ENCODE assay signal across 27 cellular contexts in genomic region chr21:26227146-26227545, GRCh38.
"Had no signal": no experiment of that assay in that cellular context is flagged by ENCODE, and none has a peak within 500 bp of the region (broad histone marks: within the 10 kb centered on the region; RNA-seq: fewer than 3 reads in every experiment).

No MANE protein-coding gene starts in this region.

- H3K4me3 ChIP-seq: esophagus squamous epithelium, heart right ventricle, lung, ovary, psoas muscle, suprapubic skin, vagina had no signal

- H3K4me1 ChIP-seq: esophagus squamous epithelium, heart right ventricle, psoas muscle, suprapubic skin, vagina had no signal

- H3K36me3 Mint-ChIP-seq: naive thymus-derived CD8-positive, alpha-beta T cell had no signal

- H3K27ac ChIP-seq: esophagus squamous epithelium, heart right ventricle, ovary, psoas muscle, suprapubic skin, vagina had no signal

- H3K4me3 Mint-ChIP-seq: effector memory CD8-positive, alpha-beta T cell; naive thymus-derived CD8-positive, alpha-beta T cell; stimulated activated naive CD8-positive, alpha-beta T cell treated with anti-CD3 and anti-CD28 coated beads, Interleukin-15, amount 100 ng/mL, for 72 hours had no signal

- H3K9me3 ChIP-seq: esophagus squamous epithelium, heart right ventricle, ovary, psoas muscle, suprapubic skin, vagina had no signal

- H3K27ac Mint-ChIP-seq: effector memory CD8-positive, alpha-beta T cell; naive thymus-derived CD8-positive, alpha-beta T cell had no signal

- DNase-seq: cortex of kidney; effector memory CD8-positive, alpha-beta T cell; erythroblast; esophagus squamous epithelium; foreskin melanocyte; glutamatergic neuron; heart right ventricle; hippocampal formation; mesenchymal stem cell; naive thymus-derived CD8-positive, alpha-beta T cell; occipital lobe; ovary; posterior cingulate gyrus; psoas muscle; right cardiac atrium; small intestine; stimulated activated CD4-positive, alpha-beta T cell treated with anti-CD3 and anti-CD28 coated beads, Interleukin-12 subunit alpha, Interleukin-12 subunit beta, amount 100 ng/mL, for 4 hours; stimulated activated CD4-positive, alpha-beta T cell treated with anti-CD3 and anti-CD28 coated beads, Interleukin-1b, Interleukin-23, amount 100 ng/mL, for 48 hours; stimulated activated CD4-positive, alpha-beta T cell treated with anti-CD3 and anti-CD28 coated beads, Interleukin-4, amount 100 ng/mL, for 1 hour; stimulated activated CD8-positive, alpha-beta memory T cell treated with anti-CD3 and anti-CD28 coated beads, Interleukin-4, amount 100 ng/mL, for 48 hours; stimulated activated naive CD4-positive, alpha-beta T cell; stimulated activated naive CD8-positive, alpha-beta T cell treated with anti-CD3 and anti-CD28 coated beads, Interleukin-15, amount 100 ng/mL, for 72 hours; trophoblast cell had no signal

- H3K4me1 Mint-ChIP-seq: naive thymus-derived CD8-positive, alpha-beta T cell; stimulated activated naive CD8-positive, alpha-beta T cell treated with anti-CD3 and anti-CD28 coated beads, Interleukin-15, amount 100 ng/mL, for 72 hours had no signal

- H3K27me3 ChIP-seq: esophagus squamous epithelium, heart right ventricle, ovary, suprapubic skin, vagina had no signal

- H3K27me3 Mint-ChIP-seq: effector memory CD8-positive, alpha-beta T cell; stimulated activated naive CD8-positive, alpha-beta T cell treated with anti-CD3 and anti-CD28 coated beads, Interleukin-15, amount 100 ng/mL, for 72 hours had no signal

- H3K9me3 Mint-ChIP-seq: naive thymus-derived CD8-positive, alpha-beta T cell; stimulated activated naive CD8-positive, alpha-beta T cell treated with anti-CD3 and anti-CD28 coated beads, Interleukin-15, amount 100 ng/mL, for 72 hours had no signal

- ATAC-seq: effector memory CD8-positive, alpha-beta T cell; heart right ventricle; left lobe of liver; naive thymus-derived CD8-positive, alpha-beta T cell; psoas muscle; right cardiac atrium; stimulated activated naive CD8-positive, alpha-beta T cell treated with anti-CD3 and anti-CD28 coated beads, Interleukin-15, amount 100 ng/mL, for 72 hours had no signal

- H3K36me3 ChIP-seq: esophagus squamous epithelium, heart right ventricle, ovary, suprapubic skin, vagina had no signal
